ENCODE assay signal across 24 cellular contexts in genomic region chr14:93102141-93102540, GRCh38. TPM values are rescaled to one million over a fixed set of nuclear protein-coding genes. Genes with fewer than 3 reads are reported as not detected.
DNase-seq lines count a peak whose midpoint lies in the region; ATAC-seq and TF ChIP-seq lines count a peak whose summit lies in the region.
"Had no signal": no experiment of that assay in that cellular context is flagged by ENCODE, and none has a peak within 500 bp of the region (broad histone marks: within the 10 kb centered on the region; RNA-seq: fewer than 3 reads in every experiment).

No MANE protein-coding gene starts in this region.

- H3K4me1 Mint-ChIP-seq in activated CD8-positive, alpha-beta memory T cell treated with anti-CD3 and anti-CD28 coated beads, Interleukin-2, amount 10 ng/mL, durations not matched to agents 7 days and 5 days: peaks cover 51% of the 10 kb centered on the region
- H3K4me1 Mint-ChIP-seq in GM23338: peaks cover 54% of the 10 kb centered on the region
- peaks cover 44% of the 10 kb centered on the region for H3K4me1 Mint-ChIP-seq in activated naive CD8-positive, alpha-beta T cell treated with anti-CD3 and anti-CD28 coated beads, Interleukin-2, amount 10 ng/mL, durations not matched to agents 7 days and 5 days
- H3K4me1 Mint-ChIP-seq in natural killer cell treated with Interleukin-12 subunit alpha and Interleukin-12 subunit beta and Interleukin-15 and Interleukin-18, amount 100 ng/mL, for 72 hours (ENCODE audit: low read depth in 2 of 2): peaks cover 17 to 39% of the 10 kb centered on the region in 2 donors

- no peaks in the 10 kb centered on the region for H3K27me3 Mint-ChIP-seq in activated CD8-positive, alpha-beta memory T cell treated with anti-CD3 and anti-CD28 coated beads, Interleukin-2, amount 10 ng/mL, durations not matched to agents 7 days and 5 days
- peaks cover 13% of the 10 kb centered on the region for H3K27me3 Mint-ChIP-seq in GM23338 (ENCODE audit: insufficient read depth, low read depth, poor library complexity)
- no peaks in the 10 kb centered on the region for H3K27me3 Mint-ChIP-seq in activated naive CD8-positive, alpha-beta T cell treated with anti-CD3 and anti-CD28 coated beads, Interleukin-2, amount 10 ng/mL, durations not matched to agents 7 days and 5 days
- H3K27me3 Mint-ChIP-seq in natural killer cell treated with Interleukin-12 subunit alpha and Interleukin-12 subunit beta and Interleukin-15 and Interleukin-18, amount 100 ng/mL, for 72 hours: no peaks in the 10 kb centered on the region
- H3K27me3 Mint-ChIP-seq: T-helper 17 cell had no signal

- H3F3A ChIP-seq in GM23338 (replicated peaks; ENCODE audit: low read depth): no peaks in the 10 kb centered on the region

- peak overlapping the region; percentile 66 for H3K27ac Mint-ChIP-seq in activated CD8-positive, alpha-beta memory T cell treated with anti-CD3 and anti-CD28 coated beads, Interleukin-2, amount 10 ng/mL, durations not matched to agents 7 days and 5 days
- 0 out of 2 replicates have a peak overlapping the region, but pooled peaks have one; percentile 59 for H3K27ac Mint-ChIP-seq in GM23338
- H3K27ac Mint-ChIP-seq in activated naive CD8-positive, alpha-beta T cell treated with anti-CD3 and anti-CD28 coated beads, Interleukin-2, amount 10 ng/mL, durations not matched to agents 7 days and 5 days: peak overlapping the region; percentile 97
- peak overlapping the region; percentile 84 to 94 for H3K27ac Mint-ChIP-seq in natural killer cell treated with Interleukin-12 subunit alpha and Interleukin-12 subunit beta and Interleukin-15 and Interleukin-18, amount 100 ng/mL, for 72 hours

- POLR2A ChIA-PET in activated naive CD8-positive, alpha-beta T cell treated with anti-CD3 and anti-CD28 coated beads, Interleukin-2, amount 10 ng/mL, durations not matched to agents 7 days and 5 days (lab: Charles Lee): no interaction called here

- DNase-seq in activated CD8-positive, alpha-beta memory T cell treated with anti-CD3 and anti-CD28 coated beads, Interleukin-2, amount 10 ng/mL, durations not matched to agents 7 days and 5 days: no peak
- no peak for DNase-seq in activated CD8-positive, alpha-beta memory T cell treated with anti-CD3 and anti-CD28 coated beads, Interleukin-2, amount 50 U/mL, for 4 hours
- DNase-seq in GM23338 (ENCODE audit: low spot score): no peak
- DNase-seq in activated naive CD8-positive, alpha-beta T cell treated with anti-CD3 and anti-CD28 coated beads, Interleukin-2, amount 10 ng/mL, durations not matched to agents 7 days and 5 days: no peak
- no peak for DNase-seq in natural killer cell treated with Interleukin-12 subunit alpha and Interleukin-12 subunit beta and Interleukin-15 and Interleukin-18, amount 100 ng/mL, for 72 hours (ENCODE audit: low spot score)
- DNase-seq: EL; H7; head of caudate nucleus; KG1; left ventricle myocardium superior; mesendoderm; NCI-H2029 treated with DMSO at 0.1 percent for 48 hours; NCI-H526; nucleus accumbens; OCI-M1; right lobe of liver; stimulated activated CD8-positive, alpha-beta memory T cell treated with anti-CD3 and anti-CD28 coated beads, Interleukin-4, amount 100 ng/mL, for 48 hours; T-helper 17 cell had no signal

- peaks cover 100% of the 10 kb centered on the region for H3K79me2 ChIP-seq in GM23338 (replicated peaks; ENCODE audit: insufficient read depth)

- no peak for TF ChIP-seq CTCF in GM23338 (conservative IDR thresholded peaks at IDR 0.05; ENCODE audit: low read depth in 2 of 2)

- no peaks in the 10 kb centered on the region for H3K36me3 ChIP-seq in GM23338 (ENCODE audit: insufficient read depth)
- H3K36me3 ChIP-seq: prostate gland, right lobe of liver, tibial nerve had no signal

- no peak for ATAC-seq in activated CD8-positive, alpha-beta memory T cell treated with anti-CD3 and anti-CD28 coated beads, Interleukin-2, amount 10 ng/mL, durations not matched to agents 7 days and 5 days
- no peak for ATAC-seq in GM23338
- ATAC-seq in activated naive CD8-positive, alpha-beta T cell treated with anti-CD3 and anti-CD28 coated beads, Interleukin-2, amount 10 ng/mL, durations not matched to agents 7 days and 5 days (ENCODE audit: low read depth): no peak
- ATAC-seq in natural killer cell treated with Interleukin-12 subunit alpha and Interleukin-12 subunit beta and Interleukin-15 and Interleukin-18, amount 100 ng/mL, for 72 hours: no peak
- ATAC-seq in GM21423 (IDR thresholded peaks at IDR 0.05; ENCODE audit: unreplicated experiment): no peak
- ATAC-seq in GM19035 (IDR thresholded peaks at IDR 0.05; ENCODE audit: unreplicated experiment): no peak
- ATAC-seq in HG02884 (IDR thresholded peaks at IDR 0.05; ENCODE audit: unreplicated experiment): no peak
- ATAC-seq: esophagus mucosa, left ventricle myocardium superior, right lobe of liver, T-helper 17 cell had no signal

- no peak overlapping the region for H2AFZ ChIP-seq in GM23338

- H3K27ac ChIP-seq in GM23338 (ENCODE audit: low read depth): no peak overlapping the region
- H3K27ac ChIP-seq: prostate gland, right lobe of liver, tibial nerve had no signal

- H3K9me2 ChIP-seq in GM23338 (ENCODE audit: insufficient read depth): no peaks in the 10 kb centered on the region

- no peak overlapping the region for H3K4me3 ChIP-seq in GM23338
- H3K4me3 ChIP-seq: prostate gland, right lobe of liver, tibial nerve had no signal

- H3K4me1 ChIP-seq in GM23338 (ENCODE audit: insufficient read depth): peaks cover 13% of the 10 kb centered on the region; the same call in 1 of the 2 replicates
- H3K4me1 ChIP-seq: prostate gland had no signal

- no peaks in the 10 kb centered on the region for H3K9me3 Mint-ChIP-seq in activated CD8-positive, alpha-beta memory T cell treated with anti-CD3 and anti-CD28 coated beads, Interleukin-2, amount 10 ng/mL, durations not matched to agents 7 days and 5 days (ENCODE audit: low read depth)
- H3K9me3 Mint-ChIP-seq in GM23338: no peaks in the 10 kb centered on the region
- no peaks in the 10 kb centered on the region for H3K9me3 Mint-ChIP-seq in activated naive CD8-positive, alpha-beta T cell treated with anti-CD3 and anti-CD28 coated beads, Interleukin-2, amount 10 ng/mL, durations not matched to agents 7 days and 5 days
- H3K9me3 Mint-ChIP-seq in natural killer cell treated with Interleukin-12 subunit alpha and Interleukin-12 subunit beta and Interleukin-15 and Interleukin-18, amount 100 ng/mL, for 72 hours: no peaks in the 10 kb centered on the region

- H3K4me2 ChIP-seq in GM23338: no peak overlapping the region; the same call in 1 of the 2 replicates

- peaks cover 43% of the 10 kb centered on the region for H4K20me1 ChIP-seq in GM23338 (replicated peaks; ENCODE audit: insufficient read depth)

- no peaks in the 10 kb centered on the region for H3K27me3 ChIP-seq in GM23338 (ENCODE audit: insufficient read depth)
- H3K27me3 ChIP-seq: right lobe of liver, tibial nerve had no signal

- no peaks in the 10 kb centered on the region for H3K36me3 Mint-ChIP-seq in activated CD8-positive, alpha-beta memory T cell treated with anti-CD3 and anti-CD28 coated beads, Interleukin-2, amount 10 ng/mL, durations not matched to agents 7 days and 5 days
- H3K36me3 Mint-ChIP-seq in GM23338 (ENCODE audit: low read depth): no peaks in the 10 kb centered on the region
- no peaks in the 10 kb centered on the region for H3K36me3 Mint-ChIP-seq in activated naive CD8-positive, alpha-beta T cell treated with anti-CD3 and anti-CD28 coated beads, Interleukin-2, amount 10 ng/mL, durations not matched to agents 7 days and 5 days
- H3K36me3 Mint-ChIP-seq in natural killer cell treated with Interleukin-12 subunit alpha and Interleukin-12 subunit beta and Interleukin-15 and Interleukin-18, amount 100 ng/mL, for 72 hours: no peaks in the 10 kb centered on the region

- CTCF ChIA-PET in activated CD8-positive, alpha-beta memory T cell treated with anti-CD3 and anti-CD28 coated beads, Interleukin-2, amount 10 ng/mL, durations not matched to agents 7 days and 5 days (lab: Charles Lee): interaction anchor here (1.0 to 13.1 kb wide), 3 partner anchors 11 to 36 kb away, joined by 4 to 155 read pairs (median 20); partner anchors contain the start of gene ITPK1

- no peak overlapping the region for H3K4me3 Mint-ChIP-seq in activated CD8-positive, alpha-beta memory T cell treated with anti-CD3 and anti-CD28 coated beads, Interleukin-2, amount 10 ng/mL, durations not matched to agents 7 days and 5 days
- H3K4me3 Mint-ChIP-seq in GM23338: no peak overlapping the region
- H3K4me3 Mint-ChIP-seq in activated naive CD8-positive, alpha-beta T cell treated with anti-CD3 and anti-CD28 coated beads, Interleukin-2, amount 10 ng/mL, durations not matched to agents 7 days and 5 days: peak overlapping the region; percentile 13
- H3K4me3 Mint-ChIP-seq in natural killer cell treated with Interleukin-12 subunit alpha and Interleukin-12 subunit beta and Interleukin-15 and Interleukin-18, amount 100 ng/mL, for 72 hours: no peak overlapping the region
- H3K4me3 Mint-ChIP-seq: T-helper 17 cell had no signal

TF ChIP-seq in GM23338, 12 proteins besides CTCF, POLR2A, EP300 and RAD21:
- TF ChIP-seq ZNF331 (CRISPR knock-in tag; IDR thresholded peaks at IDR 0.05; ENCODE audit: low read depth) (no peak), NANOG (IDR thresholded peaks at IDR 0.05; ENCODE audit: borderline replicate concordance) (no peak), POLR2AphosphoS5 (IDR thresholded peaks at IDR 0.05; ENCODE audit: low read depth) (no peak), ETS1 (IDR thresholded peaks at IDR 0.05) (no peak), ZNF114 (CRISPR knock-in tag; IDR thresholded peaks at IDR 0.05) (no peak), EZH2 (IDR thresholded peaks at IDR 0.05; ENCODE audit: low read depth, unreplicated experiment) (no peak)

RNA-seq across cellular contexts. Expression of gene ITPK1, which starts 13.6 kb away (rescaled TPM):
- total RNA-seq in activated CD8-positive, alpha-beta memory T cell treated with anti-CD3 and anti-CD28 coated beads, Interleukin-2, amount 10 ng/mL, durations not matched to agents 7 days and 5 days: 100 to 1,000 TPM in 1 of 2 experiments, 10 to 100 TPM in 1; 96.1 to 103 TPM
- 88.1 and 101 TPM in 2 replicates for total RNA-seq in GM23338 (2014; rRNA removed; shearing (Covaris generic))
- polyA plus RNA-seq in GM23338 (2016; fragmentation: Nextera tagmentation; extraction: Ambion mirVana): 35.9 and 39.9 TPM in 2 replicates
- total RNA-seq in activated naive CD8-positive, alpha-beta T cell treated with anti-CD3 and anti-CD28 coated beads, Interleukin-2, amount 10 ng/mL, durations not matched to agents 7 days and 5 days: 10 to 100 TPM; 89.5 to 94.1 TPM
- 10 to 100 TPM; 57.9 to 92.1 TPM for total RNA-seq in natural killer cell treated with Interleukin-12 subunit alpha and Interleukin-12 subunit beta and Interleukin-15 and Interleukin-18, amount 100 ng/mL, for 72 hours
